Comparison of ENCODE assay signal across 7 cellular contexts in genomic region chr11:65988791-65989592, GRCh38. TPM values are rescaled to one million over a fixed set of nuclear protein-coding genes. Genes with fewer than 3 reads are reported as not detected.
DNase-seq lines count a peak whose midpoint lies in the region; ATAC-seq, FAIRE-seq and TF ChIP-seq lines count a peak whose summit lies in the region.

No MANE protein-coding gene starts in this region.

- FAIRE-seq in GM18507 (lab: Jason Lieb, UNC) (peak; percentile 99), astrocyte (lab: Jason Lieb, UNC) (peak; percentile 97)

- peak; percentile 100 for TF ChIP-seq CTCF in astrocyte (IDR thresholded peaks at IDR 0.05; ENCODE audit: insufficient read depth, low read depth, low read length)
- peak; percentile 88 to 98 (median 93) for TF ChIP-seq CTCF in gastrocnemius medialis (IDR thresholded peaks at IDR 0.05 in 4 of 5, conservative IDR thresholded peaks at IDR 0.05 in 1 of 5)

- intact Hi-C loops in right cardiac atrium (cut with DNase I), result loop anchor here (2.0 to 10.0 kb wide), 6 partner anchors 102 to 284 kb away; partner anchors contain the start of genes FIBP (in 1 of the 4) and KAT5 (in 1 of the 4)
- intact Hi-C loops in gastrocnemius medialis (cut with DNase I; ENCODE audit: low total_unique reads), result loop anchor here (1.0 to 10.0 kb wide), 8 partner anchors 20 to 283 kb away; partner anchors contain the start of genes AP5B1, C11orf68, DRAP1 and FIBP

- DNase-seq in GM18507 (ENCODE audit: extremely low spot score, insufficient read length, low read depth) (peak; percentile 83), NCI-H2081 (lab: John Stamatoyannopoulos, UW) (peak; percentile 87 to 93), T-helper 22 cell (ENCODE audit: low read depth) (peak; percentile 76), astrocyte (ENCODE audit: low read depth) (peak; percentile 83), right cardiac atrium (peak; percentile 82 to 92 (median 82)), gastrocnemius medialis (peak; percentile 83 to 91)

- H3K4me2 ChIP-seq in astrocyte (ENCODE audit: low read length), result no peak overlapping the region

- no peak overlapping the region for H3K27ac Mint-ChIP-seq in astrocyte (ENCODE audit: unreplicated experiment)

- H3K36me3 Mint-ChIP-seq in astrocyte (ENCODE audit: low read depth, unreplicated experiment), result peaks cover 3% of the 10 kb centered on the region

- no peaks in the 10 kb centered on the region for H3K27me3 Mint-ChIP-seq in astrocyte (ENCODE audit: low read depth, unreplicated experiment)

- in situ Hi-C loops in gastrocnemius medialis (cut with MboI; ENCODE audit: low sequenced_read_pairs in 4 of 4), result loop anchor here in 3 of 4 donors (5.0 to 25.0 kb wide), 3 partner anchors 104 to 277 kb away; partner anchors contain the start of genes FIBP (in 2 of the 3), KAT5 (in 2 of the 3) and RNASEH2C (in 2 of the 3)

- TF ChIP-seq POLR2A in gastrocnemius medialis (IDR thresholded peaks at IDR 0.05), result no peak

- 21% methylated on average over 10 of the region's 10 CpGs for WGBS in right cardiac atrium

- H3K9me3 ChIP-seq in astrocyte (ENCODE audit: insufficient read depth, low read depth, low read length), result no peaks in the 10 kb centered on the region
- H3K9me3 ChIP-seq in right cardiac atrium (ENCODE audit: control insufficient read depth, low read length), result no peaks in the 10 kb centered on the region
- no peaks in the 10 kb centered on the region for H3K9me3 ChIP-seq in gastrocnemius medialis

- H2AFZ ChIP-seq in astrocyte (ENCODE audit: low read depth, low read length), result no peak overlapping the region

- H3K4me1 ChIP-seq in astrocyte (ENCODE audit: insufficient read depth, low read length) (no peaks in the 10 kb centered on the region), right cardiac atrium (ENCODE audit: control insufficient read depth, insufficient read depth, low read length) (no peaks in the 10 kb centered on the region), gastrocnemius medialis (no peaks in the 10 kb centered on the region)

- H3K27ac ChIP-seq in astrocyte (ENCODE audit: low read depth, low read length) (no peak overlapping the region), right cardiac atrium (ENCODE audit: low read length) (no peak overlapping the region), gastrocnemius medialis (peak overlapping the region in 3 of 4 donors; percentile 6 to 40 (median 32))

- no peaks in the 10 kb centered on the region for H3K9me3 Mint-ChIP-seq in astrocyte (ENCODE audit: unreplicated experiment)

- no peaks in the 10 kb centered on the region for H3K79me2 ChIP-seq in astrocyte (ENCODE audit: insufficient read depth, low read length)

- H3K4me1 Mint-ChIP-seq in astrocyte (ENCODE audit: low read depth, unreplicated experiment), result no peaks in the 10 kb centered on the region

- no peaks in the 10 kb centered on the region for H3K27me3 ChIP-seq in astrocyte (ENCODE audit: insufficient read depth, low read length)
- no peaks in the 10 kb centered on the region for H3K27me3 ChIP-seq in right cardiac atrium (ENCODE audit: control insufficient read depth, insufficient read depth)
- no peaks in the 10 kb centered on the region for H3K27me3 ChIP-seq in gastrocnemius medialis

- H3K9ac ChIP-seq in astrocyte (ENCODE audit: low read length), result no peak overlapping the region

- H4K20me1 ChIP-seq in astrocyte (ENCODE audit: insufficient read depth, low read length), result no peaks in the 10 kb centered on the region

- H3K4me3 Mint-ChIP-seq in astrocyte (ENCODE audit: unreplicated experiment), result peak overlapping the region; percentile 35

- ATAC-seq in HG03045 (IDR thresholded peaks at IDR 0.05; ENCODE audit: unreplicated experiment) (peak; percentile 88), right cardiac atrium (peak; percentile 96), gastrocnemius medialis (peak; percentile 100)

- H3K4me3 ChIP-seq in astrocyte (ENCODE audit: insufficient read depth, low read depth, low read length) (no peak overlapping the region), right cardiac atrium (ENCODE audit: low read length) (no peak overlapping the region), gastrocnemius medialis (no peak overlapping the region)

- H3K36me3 ChIP-seq in astrocyte (ENCODE audit: insufficient read depth, low read length), result no peaks in the 10 kb centered on the region
- no peaks in the 10 kb centered on the region for H3K36me3 ChIP-seq in gastrocnemius medialis

RNA-seq across cellular contexts. Expression of gene EIF1AD, which starts 13.0 kb away (rescaled TPM):
- total RNA-seq in astrocyte (35.9 and 42.7 TPM in 2 replicates), right cardiac atrium (10 to 100 TPM; 19.3 to 22.2 (median 20.8) TPM), gastrocnemius medialis (10 to 100 TPM; 29.3 to 39.8 (median 35.4) TPM)
- 18.5 TPM for polyA plus RNA-seq in right cardiac atrium

RNA-seq across cellular contexts. Expression of gene BANF1, which starts 13.3 kb away (rescaled TPM):
- total RNA-seq in astrocyte (158 and 180 TPM in 2 replicates), right cardiac atrium (100 to 1,000 TPM; 175 to 258 (median 218) TPM), gastrocnemius medialis (100 to 1,000 TPM in 1 of 4 donors, 10 to 100 TPM in 3; 57.4 to 126 (median 72.1) TPM)
- 274 TPM for polyA plus RNA-seq in right cardiac atrium

RNA-seq across cellular contexts. Expression of gene CST6, which starts 22.8 kb away (rescaled TPM):
- total RNA-seq in astrocyte (not detected in 2 replicates), right cardiac atrium (1 to 10 TPM; 1.2 to 3.6 (median 2.2) TPM), gastrocnemius medialis (1 to 10 TPM in 2 of 4 donors, under 1 TPM in 1, not detected in 1; 0.71 to 6.0 (median 3.1) TPM)
- polyA plus RNA-seq in right cardiac atrium, result 2.1 TPM

RNA-seq across cellular contexts. Expression of gene SART1, which starts 27.5 kb away (rescaled TPM):
- total RNA-seq in astrocyte (36.3 and 36.5 TPM in 2 replicates), right cardiac atrium (10 to 100 TPM; 34.3 to 41.7 (median 36.9) TPM), gastrocnemius medialis (10 to 100 TPM; 12.0 to 55.2 (median 33.3) TPM)
- 41.3 TPM for polyA plus RNA-seq in right cardiac atrium

RNA-seq across cellular contexts. Expression of gene CATSPER1, which starts 37.3 kb away (rescaled TPM):
- total RNA-seq in astrocyte, result 0.45 TPM in 1 of 2 replicates, not detected in the other
- not detected for total RNA-seq in right cardiac atrium
- not detected for polyA plus RNA-seq in right cardiac atrium
- not detected for total RNA-seq in gastrocnemius medialis

Comparison
In these comparisons a context has a peak if more than half of its experiments do, and no peak if none do; other contexts are left out.
1. H3K27ac ChIP-seq: peak in gastrocnemius medialis (3 of 4); none in astrocyte (single experiment) and right cardiac atrium (single experiment).
2. Peak in every context shown above with its lines, with median percentiles within 50 percentile points of each other: DNase-seq and ATAC-seq.